In genomic region chr3:112498916-112499315, GRCh38 we compare ENCODE assay signal across 11 cellular contexts. TPM values are rescaled to one million over a fixed set of nuclear protein-coding genes. Genes with fewer than 3 reads are reported as not detected.
DNase-seq lines count a peak whose midpoint lies in the region; ATAC-seq and TF ChIP-seq lines count a peak whose summit lies in the region.
"Had no signal": no experiment of that assay in that cellular context is flagged by ENCODE, and none has a peak within 500 bp of the region (broad histone marks: within the 10 kb centered on the region; RNA-seq: fewer than 3 reads in every experiment).

No MANE protein-coding gene starts in this region.

- H2BK5ac ChIP-seq in neuronal stem cell (ENCODE audit: low read length): no peak overlapping the region

- no peak overlapping the region for H3K14ac ChIP-seq in neuronal stem cell (ENCODE audit: low read length)

- H3K9me3 ChIP-seq in neuronal stem cell (replicated peaks in 1 of 2; ENCODE audit: control insufficient read depth in 2 of 2, insufficient read depth in 1 of 2, low read depth in 1 of 2, low read length in 2 of 2): no peaks in the 10 kb centered on the region
- H3K9me3 ChIP-seq: ascending aorta had no signal

- no CpG with 5 or more reads among the region's 8 CpGs for WGBS in neuronal stem cell (ENCODE audit: extremely low coverage in 2 of 2, insufficient read length in 2 of 2, insufficient replicate concordance in 1 of 2), 2 donors

- no peaks in the 10 kb centered on the region for H3K79me1 ChIP-seq in neuronal stem cell (ENCODE audit: low read depth, low read length)

- POLR2A ChIA-PET in activated naive CD8-positive, alpha-beta T cell treated with anti-CD3 and anti-CD28 coated beads, Interleukin-2, amount 10 ng/mL, durations not matched to agents 7 days and 5 days (lab: Charles Lee): interaction anchor here (0.7 to 3.0 kb wide), 11 partner anchors 8 to 195 kb away, joined by 3 to 15 read pairs (median 4); partner anchors contain the start of genes ATG3 and SLC35A5

- no peak overlapping the region for H3K23ac ChIP-seq in neuronal stem cell (ENCODE audit: low read depth, low read length, poor library complexity)

- H3K9me3 Mint-ChIP-seq in activated naive CD8-positive, alpha-beta T cell treated with anti-CD3 and anti-CD28 coated beads, Interleukin-2, amount 10 ng/mL, durations not matched to agents 7 days and 5 days: peaks cover 4% of the 10 kb centered on the region

- no peak overlapping the region for H4K91ac ChIP-seq in neuronal stem cell (ENCODE audit: low read depth, low read length, poor library complexity)

- H4K8ac ChIP-seq in neuronal stem cell (ENCODE audit: low read depth, low read length): no peak overlapping the region

- no peak overlapping the region for H3K27ac ChIP-seq in neuronal stem cell (replicated peaks; ENCODE audit: low read length)
- H3K27ac ChIP-seq: ascending aorta had no signal

- H2BK15ac ChIP-seq in neuronal stem cell (ENCODE audit: low read length): no peak overlapping the region

- H3K36me3 Mint-ChIP-seq in activated naive CD8-positive, alpha-beta T cell treated with anti-CD3 and anti-CD28 coated beads, Interleukin-2, amount 10 ng/mL, durations not matched to agents 7 days and 5 days: peaks cover 15% of the 10 kb centered on the region

- no peak overlapping the region for H3K18ac ChIP-seq in neuronal stem cell (ENCODE audit: low read length)

- ATAC-seq in GM19455 (IDR thresholded peaks at IDR 0.05; ENCODE audit: unreplicated experiment) (peak; percentile 36), HG03135 (IDR thresholded peaks at IDR 0.05; ENCODE audit: unreplicated experiment) (peak; percentile 35)
- ATAC-seq in activated naive CD8-positive, alpha-beta T cell treated with anti-CD3 and anti-CD28 coated beads, Interleukin-2, amount 10 ng/mL, durations not matched to agents 7 days and 5 days (ENCODE audit: low read depth): peak; percentile 32

- no peaks in the 10 kb centered on the region for H3K27me3 ChIP-seq in neuronal stem cell (ENCODE audit: control insufficient read depth in 3 of 3, insufficient read depth in 3 of 3, low read depth in 1 of 3, low read length in 3 of 3)
- H3K27me3 ChIP-seq: ascending aorta had no signal

- intact Hi-C loops in head of caudate nucleus (cut with DNase I): no loop called here

- peaks cover 43% of the 10 kb centered on the region for H3K4me1 Mint-ChIP-seq in activated naive CD8-positive, alpha-beta T cell treated with anti-CD3 and anti-CD28 coated beads, Interleukin-2, amount 10 ng/mL, durations not matched to agents 7 days and 5 days

- no peak overlapping the region for H3K9ac ChIP-seq in neuronal stem cell (ENCODE audit: low read depth, low read length, poor library complexity)

- no peak overlapping the region for H2BK12ac ChIP-seq in neuronal stem cell (ENCODE audit: low read length)

- no peak overlapping the region for H2BK120ac ChIP-seq in neuronal stem cell (ENCODE audit: low read depth, low read length)

- H3K4me1 ChIP-seq in neuronal stem cell (ENCODE audit: control insufficient read depth in 2 of 2, insufficient read depth in 1 of 2, low read depth in 1 of 2, low read length in 2 of 2): no peaks in the 10 kb centered on the region
- H3K4me1 ChIP-seq: ascending aorta had no signal

- no peak for TF ChIP-seq CTCF in GM12864 (IDR thresholded peaks at IDR 0.05; ENCODE audit: low read depth, low read length, missing control alignments)

- H3K36me3 ChIP-seq in neuronal stem cell (replicated peaks in 1 of 2; ENCODE audit: control insufficient read depth in 2 of 2, insufficient read depth in 2 of 2, low read length in 2 of 2): no peaks in the 10 kb centered on the region
- H3K36me3 ChIP-seq: ascending aorta had no signal

- DNase-seq in GM12864 (ENCODE audit: low read depth): no peak
- DNase-seq in activated naive CD8-positive, alpha-beta T cell treated with anti-CD3 and anti-CD28 coated beads, Interleukin-2, amount 10 ng/mL, durations not matched to agents 7 days and 5 days: no peak
- DNase-seq in HUDEP-2 (lab: John Stamatoyannopoulos, UW; ENCODE audit: unreplicated experiment in 76 of 76): no peak
- DNase-seq in DMS114 treated with DMSO at 0.1 percent for 48 hours (lab: John Stamatoyannopoulos, UW; ENCODE audit: unreplicated experiment): no peak
- DNase-seq in neuronal stem cell (ENCODE audit: low spot score): no peak
- DNase-seq in head of caudate nucleus: no peak
- DNase-seq: mesendoderm, NCI-H345 had no signal

- H2AFZ ChIP-seq in neuronal stem cell (ENCODE audit: low read length): no peak overlapping the region

- no peak overlapping the region for H2AK5ac ChIP-seq in neuronal stem cell (ENCODE audit: low read depth, low read length)

- H3K4me2 ChIP-seq in neuronal stem cell (ENCODE audit: insufficient read depth, low read length, poor library complexity, severe bottlenecking): no peak overlapping the region

- no peak overlapping the region for H3K4ac ChIP-seq in neuronal stem cell (ENCODE audit: low read length)

- peak overlapping the region; percentile 99 for H3K4me3 Mint-ChIP-seq in activated naive CD8-positive, alpha-beta T cell treated with anti-CD3 and anti-CD28 coated beads, Interleukin-2, amount 10 ng/mL, durations not matched to agents 7 days and 5 days

- H3K4me3 ChIP-seq in GM12864 (ENCODE audit: low read depth, low read length) (peak overlapping the region; percentile 91), neuronal stem cell (ENCODE audit: low read length in 2 of 2) (no peak overlapping the region)
- H3K4me3 ChIP-seq: ascending aorta had no signal

- H3K27me3 Mint-ChIP-seq in activated naive CD8-positive, alpha-beta T cell treated with anti-CD3 and anti-CD28 coated beads, Interleukin-2, amount 10 ng/mL, durations not matched to agents 7 days and 5 days: no peaks in the 10 kb centered on the region

- peak overlapping the region; percentile 95 for H3K27ac Mint-ChIP-seq in activated naive CD8-positive, alpha-beta T cell treated with anti-CD3 and anti-CD28 coated beads, Interleukin-2, amount 10 ng/mL, durations not matched to agents 7 days and 5 days

RNA-seq across cellular contexts. Expression of gene BTLA, which starts 0.4 kb away (rescaled TPM):
- total RNA-seq in activated naive CD8-positive, alpha-beta T cell treated with anti-CD3 and anti-CD28 coated beads, Interleukin-2, amount 10 ng/mL, durations not matched to agents 7 days and 5 days: 10 to 100 TPM; 27.8 to 29.8 TPM
- polyA plus RNA-seq in neuronal stem cell (2013, experiment 1 of 2): 0.01 TPM
- polyA plus RNA-seq in neuronal stem cell (2013, experiment 2 of 2): 0.11 TPM
- total RNA-seq: ascending aorta had no signal
